Comparison of ENCODE assay signal across 8 cellular contexts in genomic region chr5:180208038-180208434, GRCh38. TPM values are rescaled to one million over a fixed set of nuclear protein-coding genes. Genes with fewer than 3 reads are reported as not detected.
A peak's percentile ranks its signal among the peaks of the same experiment; 100 is the strongest.
DNase-seq lines count a peak whose midpoint lies in the region; ATAC-seq and TF ChIP-seq lines count a peak whose summit lies in the region.

No MANE protein-coding gene starts in this region.

- H3K4me2 ChIP-seq in IMR-90 (ENCODE audit: low read depth, low read length) (no peak overlapping the region), neural cell (ENCODE audit: low read length) (peak overlapping the region; percentile 62)

- H3K9ac ChIP-seq in IMR-90 (ENCODE audit: low read depth, low read length) (no peak overlapping the region), neural cell (ENCODE audit: low read length) (peak overlapping the region; percentile 56)

- 46% methylated on average over 8 of the region's 14 CpGs; no CpG with 5 or more reads in 1 of the 2 experiments for WGBS in IMR-90 (ENCODE audit: extremely low coverage in 2 of 2, insufficient read length in 1 of 2), 2 experiments

- no peak overlapping the region for H3K14ac ChIP-seq in IMR-90 (replicated peaks; ENCODE audit: low read depth, low read length)

- H2AK5ac ChIP-seq in IMR-90 (ENCODE audit: low read depth, low read length), result no peak overlapping the region

- no peaks in the 10 kb centered on the region for H3K9me1 ChIP-seq in IMR-90 (ENCODE audit: insufficient read depth, low read length)

- no peaks in the 10 kb centered on the region for H3K79me2 ChIP-seq in neural cell (replicated peaks; ENCODE audit: insufficient read depth, low read length)

- no peak overlapping the region for H2BK15ac ChIP-seq in IMR-90 (ENCODE audit: low read depth, low read length)

- H4K5ac ChIP-seq in IMR-90 (ENCODE audit: low read depth, low read length), result no peak overlapping the region

- no peak overlapping the region for H4K91ac ChIP-seq in IMR-90 (ENCODE audit: insufficient read depth, low read depth, low read length)

- no peaks in the 10 kb centered on the region for H3F3A ChIP-seq in neural cell (ENCODE audit: insufficient read depth, low read length, poor library complexity, severe bottlenecking)

- H3K9me2 ChIP-seq in neural cell (ENCODE audit: insufficient read depth, low read length), result no peaks in the 10 kb centered on the region

- no peak overlapping the region for H3K23ac ChIP-seq in IMR-90 (ENCODE audit: low read depth, low read length)

- no TSS peak for BruUV-seq in IMR-90 (replicated peaks; lab: Mats Ljungman, UMichigan)

- in situ Hi-C loops in IMR-90 (cut with MboI; ENCODE audit: low sequenced_read_pairs), result no loop called here

- TF ChIP-seq EP300 in neural cell (conservative IDR thresholded peaks at IDR 0.05; ENCODE audit: poor library complexity, severe bottlenecking), result no peak

- TF ChIP-seq CTCF in CD14-positive monocyte (IDR thresholded peaks at IDR 0.05) (no peak), IMR-90 (conservative IDR thresholded peaks at IDR 0.05; ENCODE audit: low read depth, low read length) (no peak), neural cell (IDR thresholded peaks at IDR 0.05; ENCODE audit: poor library complexity, severe bottlenecking) (no peak)

- DNase-seq in CD14-positive monocyte (ENCODE audit: low spot score) (no peak), IMR-90 (no peak), NCI-H187 treated with DMSO at 0.1 percent for 48 hours (lab: John Stamatoyannopoulos, UW) (no peak), NCI-H526 treated with DMSO at 0.1 percent for 48 hours (lab: John Stamatoyannopoulos, UW) (no peak), DMS114 treated with DMSO at 0.1 percent for 48 hours (lab: John Stamatoyannopoulos, UW; ENCODE audit: unreplicated experiment) (no peak), HUDEP-2 (lab: John Stamatoyannopoulos, UW; ENCODE audit: unreplicated experiment in 76 of 76) (no peak)

- H3K79me1 ChIP-seq in IMR-90 (ENCODE audit: low read depth in 1 of 2, low read length in 2 of 2), result no peaks in the 10 kb centered on the region

- H2AFZ ChIP-seq in IMR-90 (replicated peaks; ENCODE audit: low read length, poor library complexity), result peak overlapping the region; percentile 76
- H2AFZ ChIP-seq in neural cell (ENCODE audit: low read depth, low read length), result no peak overlapping the region

- H3K4me1 Mint-ChIP-seq in CD14-positive monocyte, result peaks cover 8% of the 10 kb centered on the region
- peaks cover 16% of the 10 kb centered on the region for H3K4me1 Mint-ChIP-seq in dendritic cell treated with granulocyte-macrophage colony-stimulating factor and Interleukin-4, amounts not matched to agents 40 ng/mL and 50 ng/mL, for 4 days (ENCODE audit: low read depth)

- intact Hi-C loops in CD14-positive monocyte (cut with micrococcal nuclease), result loop anchor here in 1 of 2 donors (2.0 to 5.0 kb wide), 2 partner anchors 81 to 119 kb away; no protein-coding TSS in a partner anchor
- intact Hi-C loops in IMR-90 (cut with micrococcal nuclease), result loop anchor here (1.0 to 10.0 kb wide), 2 partner anchors 46 to 397 kb away; no protein-coding TSS in a partner anchor
- intact Hi-C loops in dendritic cell treated with granulocyte-macrophage colony-stimulating factor and Interleukin-4, amounts not matched to agents 40 ng/mL and 50 ng/mL, for 4 days (cut with micrococcal nuclease), result loop anchor here (2.0 to 10.0 kb wide), 2 partner anchors 81 to 117 kb away; no protein-coding TSS in a partner anchor

- ATAC-seq in IMR-90 (ENCODE audit: low read depth), result no peak

- H3K9me3 ChIP-seq in IMR-90 (ENCODE audit: control insufficient read depth, insufficient read depth, low read length) (no peaks in the 10 kb centered on the region), neural cell (ENCODE audit: low read length) (no peaks in the 10 kb centered on the region)

- H2BK5ac ChIP-seq in IMR-90 (ENCODE audit: low read depth, low read length, poor library complexity, severe bottlenecking), result no peak overlapping the region

- TF ChIP-seq RAD21 in IMR-90 (IDR thresholded peaks at IDR 0.05; ENCODE audit: low read length) (no peak), neural cell (conservative IDR thresholded peaks at IDR 0.05) (no peak)

- H3K27me3 Mint-ChIP-seq in CD14-positive monocyte (ENCODE audit: low read depth in 3 of 3), result peaks cover 26 to 62% (median 45%) of the 10 kb centered on the region in 3 donors
- H3K27me3 Mint-ChIP-seq in dendritic cell treated with granulocyte-macrophage colony-stimulating factor and Interleukin-4, amounts not matched to agents 40 ng/mL and 50 ng/mL, for 4 days, result peaks cover 60% of the 10 kb centered on the region

- H3K27ac ChIP-seq in IMR-90 (ENCODE audit: insufficient read depth, low read length) (no peak overlapping the region), neural cell (ENCODE audit: low read length) (no peak overlapping the region)

- TF ChIP-seq POLR2A in IMR-90 (IDR thresholded peaks at IDR 0.05; ENCODE audit: low read depth, low read length), result no peak

- H3K27ac Mint-ChIP-seq in CD14-positive monocyte, result no peak overlapping the region
- H3K27ac Mint-ChIP-seq in dendritic cell treated with granulocyte-macrophage colony-stimulating factor and Interleukin-4, amounts not matched to agents 40 ng/mL and 50 ng/mL, for 4 days, result no peak overlapping the region

- no peak overlapping the region for H3K56ac ChIP-seq in IMR-90 (ENCODE audit: extremely low read depth, insufficient read depth, low read length)

- no peaks in the 10 kb centered on the region for H3K36me3 ChIP-seq in IMR-90 (ENCODE audit: control insufficient read depth, insufficient read depth, low read length)
- no peaks in the 10 kb centered on the region for H3K36me3 ChIP-seq in neural cell (ENCODE audit: insufficient read depth, low read length)

- no peak overlapping the region for H3K4me3 ChIP-seq in IMR-90 (ENCODE audit: insufficient read depth, low read depth, low read length)
- H3K4me3 ChIP-seq in neural cell (ENCODE audit: low read length), result peak overlapping the region; percentile 78

- no peak overlapping the region for H2BK120ac ChIP-seq in IMR-90 (ENCODE audit: low read depth, low read length)

- H3K4me1 ChIP-seq in IMR-90 (ENCODE audit: control insufficient read depth, insufficient read depth, low read length), result peaks cover 1% of the 10 kb centered on the region; the same call in 1 of the 2 replicates

- no peak overlapping the region for H4K8ac ChIP-seq in IMR-90 (ENCODE audit: low read depth in 2 of 2, low read length in 2 of 2)

- POLR2A ChIA-PET in IMR-90 (lab: Charles Lee; ENCODE audit: unreplicated experiment), result no interaction called here

- no peak overlapping the region for H3K4ac ChIP-seq in IMR-90 (ENCODE audit: low read depth, low read length)

- no peak overlapping the region for H3K18ac ChIP-seq in IMR-90 (ENCODE audit: low read depth, low read length)

- H3K36me3 Mint-ChIP-seq in CD14-positive monocyte, result peaks cover 5 to 7% of the 10 kb centered on the region in 2 donors
- no peaks in the 10 kb centered on the region for H3K36me3 Mint-ChIP-seq in dendritic cell treated with granulocyte-macrophage colony-stimulating factor and Interleukin-4, amounts not matched to agents 40 ng/mL and 50 ng/mL, for 4 days (ENCODE audit: low read depth)

- peak overlapping the region; percentile 72 to 92 for H3K4me3 Mint-ChIP-seq in CD14-positive monocyte
- H3K4me3 Mint-ChIP-seq in dendritic cell treated with granulocyte-macrophage colony-stimulating factor and Interleukin-4, amounts not matched to agents 40 ng/mL and 50 ng/mL, for 4 days, result peak overlapping the region; percentile 38

- H3K9me3 Mint-ChIP-seq in CD14-positive monocyte, result peaks cover 0 to 13% (median 5%) of the 10 kb centered on the region in 7 donors
- H3K9me3 Mint-ChIP-seq in dendritic cell treated with granulocyte-macrophage colony-stimulating factor and Interleukin-4, amounts not matched to agents 40 ng/mL and 50 ng/mL, for 4 days, result no peaks in the 10 kb centered on the region

- no peaks in the 10 kb centered on the region for H4K20me1 ChIP-seq in IMR-90 (ENCODE audit: insufficient read depth, low read length)
- H4K20me1 ChIP-seq in neural cell (ENCODE audit: insufficient read depth), result no peaks in the 10 kb centered on the region

- H3K27me3 ChIP-seq in IMR-90 (ENCODE audit: control insufficient read depth, insufficient read depth, low read length), result peaks cover 16% of the 10 kb centered on the region; the same call in 1 of the 2 replicates
- no peaks in the 10 kb centered on the region for H3K27me3 ChIP-seq in neural cell (ENCODE audit: insufficient read depth, low read depth, low read length)

- dilution Hi-C loops in IMR-90 (cut with HindIII; ENCODE audit: low sequenced_read_pairs, unreplicated experiment), result no loop called here

- H2BK20ac ChIP-seq in IMR-90 (ENCODE audit: low read depth, low read length), result no peak overlapping the region

- peak overlapping the region; percentile 55 for H2AK9ac ChIP-seq in IMR-90 (replicated peaks; ENCODE audit: low read depth, low read length, poor library complexity)

- CTCF ChIA-PET in IMR-90 (lab: Yijun Ruan, JAX), result interaction anchor here (0.6 to 1.5 kb wide), 5 partner anchors 22 to 121 kb away, joined by 3 to 5 read pairs (median 4); no protein-coding TSS in a partner anchor

TF ChIP-seq in IMR-90, 13 proteins besides CTCF, POLR2A, EP300 and RAD21 (continues in another document):
- TF ChIP-seq CHD1 (IDR thresholded peaks at IDR 0.05; ENCODE audit: low read depth, low read length) (no peak), BHLHE40 (IDR thresholded peaks at IDR 0.05; ENCODE audit: low read depth, low read length) (no peak)

TF ChIP-seq in neural cell, 6 proteins besides CTCF, POLR2A, EP300 and RAD21 (continues in another document):
- no peak for TF ChIP-seq MXI1 (conservative IDR thresholded peaks at IDR 0.05; ENCODE audit: poor library complexity, severe bottlenecking)

RNA-seq across cellular contexts. Expression of gene RASGEF1C, which starts 1.0 kb away (rescaled TPM):
- polyA plus RNA-seq in CD14-positive monocyte (not detected), IMR-90 (2012; rRNA removed) (not detected in 2 replicates), neural cell (1.6 and 5.3 TPM in 2 replicates)
- not detected in 2 replicates for total RNA-seq in IMR-90 (2012; rRNA removed)
- polyA plus RNA-seq in IMR-90 (2012; cell fraction: cytosol; rRNA removed), result 0.41 TPM in 1 of 2 replicates, not detected in the other
- not detected in 2 replicates for polyA plus RNA-seq in IMR-90 (2012; cell fraction: nucleus; rRNA removed; ENCODE audit: low replicate concordance)
- polyA minus RNA-seq in neural cell, result 3.7 and 5.0 TPM in 2 replicates
